Comparison of ENCODE assay signal across 8 cellular contexts in the genomic region with DNA sequence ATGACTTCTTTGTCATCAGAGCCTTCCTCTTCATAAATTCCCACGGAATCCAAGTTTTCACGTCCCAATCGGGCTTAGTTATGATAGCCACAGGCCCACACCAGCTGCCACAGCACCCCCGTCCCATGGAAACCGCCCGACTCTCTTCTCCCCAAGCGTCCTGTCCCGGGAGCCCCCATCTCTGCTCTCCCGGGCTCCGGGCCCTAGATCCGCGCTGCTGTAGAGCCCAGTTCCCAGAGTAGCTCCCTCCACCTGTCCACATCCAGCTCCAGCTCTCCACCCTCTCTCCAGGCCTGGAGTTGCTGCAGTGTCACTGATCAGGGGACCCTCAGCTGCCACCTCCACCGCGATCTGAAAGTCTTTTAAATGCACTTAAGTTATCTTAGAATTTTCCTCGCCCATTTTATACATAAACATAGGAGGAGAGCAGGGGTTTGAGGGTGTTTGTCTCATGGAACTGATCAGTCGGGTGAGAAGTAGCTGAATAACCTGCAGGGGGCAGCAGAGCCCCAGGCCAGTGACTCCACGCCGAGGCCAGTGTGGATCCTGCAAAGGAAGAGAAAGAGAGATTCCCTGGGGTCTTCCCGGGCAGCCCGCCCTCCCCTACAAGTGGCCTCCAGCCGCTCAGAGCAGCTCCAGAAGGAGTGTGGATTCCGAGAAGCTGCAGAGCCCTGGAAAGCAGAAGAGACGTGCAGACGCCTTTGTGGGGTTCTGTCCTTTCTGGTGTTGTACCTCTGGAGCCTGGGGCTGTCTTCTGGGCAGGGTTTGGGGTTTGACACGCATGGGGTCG. TPM values are rescaled to one million over a fixed set of nuclear protein-coding genes. Genes with fewer than 3 reads are reported as not detected.
DNase-seq lines count a peak whose midpoint lies in the region; ATAC-seq and TF ChIP-seq lines count a peak whose summit lies in the region.

No MANE protein-coding gene starts in this region.

- peak overlapping the region; percentile 88 for H3K4me3 Mint-ChIP-seq in activated T-cell treated with anti-CD3 and anti-CD28 coated beads, Interleukin-2, amount 50 U/mL, for 4 hours
- peak overlapping the region; percentile 90 for H3K4me3 Mint-ChIP-seq in natural killer cell
- H3K4me3 Mint-ChIP-seq in stimulated activated effector memory CD8-positive, alpha-beta T cell treated with anti-CD3 and anti-CD28 coated beads, Interleukin-12 subunit alpha, Interleukin-12 subunit beta, amount 100 ng/mL, for 72 hours, result peak overlapping the region; percentile 79

- ATAC-seq in HG02870 (IDR thresholded peaks at IDR 0.05; ENCODE audit: unreplicated experiment) (peak; percentile 26), natural killer cell (peak; percentile 34 to 61 (median 39)), HG03039 (IDR thresholded peaks at IDR 0.05; ENCODE audit: unreplicated experiment) (no peak)
- ATAC-seq in activated T-cell treated with anti-CD3 and anti-CD28 coated beads, Interleukin-2, amount 50 U/mL, for 4 hours, result peak; percentile 42 to 59
- ATAC-seq in stimulated activated effector memory CD8-positive, alpha-beta T cell treated with anti-CD3 and anti-CD28 coated beads, Interleukin-12 subunit alpha, Interleukin-12 subunit beta, amount 100 ng/mL, for 72 hours, result peak; percentile 62

- intact Hi-C loops in natural killer cell (cut with micrococcal nuclease), result loop anchor here (1.0 to 5.0 kb wide), 4 partner anchors 25 to 178 kb away; a partner anchor contains a TSS

- peak in 13 of 14 donors; percentile 3 to 77 (median 62) for DNase-seq in C1 segment of cervical spinal cord (lab: John Stamatoyannopoulos, UW)
- peak; percentile 70 for DNase-seq in OCI-M2 (lab: John Stamatoyannopoulos, UW; ENCODE audit: unreplicated experiment)
- DNase-seq in activated T-cell treated with anti-CD3 and anti-CD28 coated beads, Interleukin-2, amount 50 U/mL, for 4 hours, result peak; percentile 67
- DNase-seq in fibroblast of mammary gland (ENCODE audit: low read depth), result peak; percentile 66
- DNase-seq in natural killer cell, result peak; percentile 71
- DNase-seq in stimulated activated effector memory CD8-positive, alpha-beta T cell treated with anti-CD3 and anti-CD28 coated beads, Interleukin-12 subunit alpha, Interleukin-12 subunit beta, amount 100 ng/mL, for 72 hours (ENCODE audit: low spot score in 2 of 2), result peak; percentile 58 to 83

- H3K4me3 ChIP-seq in fibroblast of mammary gland (ENCODE audit: control insufficient read depth, low read depth, low read length), result no peak overlapping the region

- H3K4me1 Mint-ChIP-seq in activated T-cell treated with anti-CD3 and anti-CD28 coated beads, Interleukin-2, amount 50 U/mL, for 4 hours (ENCODE audit: low read depth), result peaks cover 22% of the 10 kb centered on the region
- peaks cover 22 to 28% of the 10 kb centered on the region in 2 donors for H3K4me1 Mint-ChIP-seq in natural killer cell
- peaks cover 22% of the 10 kb centered on the region for H3K4me1 Mint-ChIP-seq in stimulated activated effector memory CD8-positive, alpha-beta T cell treated with anti-CD3 and anti-CD28 coated beads, Interleukin-12 subunit alpha, Interleukin-12 subunit beta, amount 100 ng/mL, for 72 hours

- H3K9me3 Mint-ChIP-seq in activated T-cell treated with anti-CD3 and anti-CD28 coated beads, Interleukin-2, amount 50 U/mL, for 4 hours, result no peaks in the 10 kb centered on the region
- H3K9me3 Mint-ChIP-seq in natural killer cell, result no peaks in the 10 kb centered on the region
- H3K9me3 Mint-ChIP-seq in stimulated activated effector memory CD8-positive, alpha-beta T cell treated with anti-CD3 and anti-CD28 coated beads, Interleukin-12 subunit alpha, Interleukin-12 subunit beta, amount 100 ng/mL, for 72 hours, result no peaks in the 10 kb centered on the region

- H3K27ac Mint-ChIP-seq in natural killer cell, result peak overlapping the region; percentile 95
- H3K27ac Mint-ChIP-seq in stimulated activated effector memory CD8-positive, alpha-beta T cell treated with anti-CD3 and anti-CD28 coated beads, Interleukin-12 subunit alpha, Interleukin-12 subunit beta, amount 100 ng/mL, for 72 hours, result peak overlapping the region; percentile 82

- TF ChIP-seq CTCF in fibroblast of mammary gland (conservative IDR thresholded peaks at IDR 0.05; ENCODE audit: control insufficient read depth, insufficient read depth, low read depth, low read length) (peak; percentile 77), natural killer cell (IDR thresholded peaks at IDR 0.05) (peak; percentile 78)

- no peaks in the 10 kb centered on the region for H3K36me3 Mint-ChIP-seq in activated T-cell treated with anti-CD3 and anti-CD28 coated beads, Interleukin-2, amount 50 U/mL, for 4 hours (ENCODE audit: insufficient read depth)
- H3K36me3 Mint-ChIP-seq in natural killer cell, result no peaks in the 10 kb centered on the region
- H3K36me3 Mint-ChIP-seq in stimulated activated effector memory CD8-positive, alpha-beta T cell treated with anti-CD3 and anti-CD28 coated beads, Interleukin-12 subunit alpha, Interleukin-12 subunit beta, amount 100 ng/mL, for 72 hours, result no peaks in the 10 kb centered on the region

- no peaks in the 10 kb centered on the region for H3K27me3 Mint-ChIP-seq in activated T-cell treated with anti-CD3 and anti-CD28 coated beads, Interleukin-2, amount 50 U/mL, for 4 hours (ENCODE audit: low read depth)
- no peaks in the 10 kb centered on the region for H3K27me3 Mint-ChIP-seq in natural killer cell (ENCODE audit: low read depth in 2 of 2)

RNA-seq across cellular contexts. Expression of a gene that starts 1.1 kb away (rescaled TPM):
- total RNA-seq in activated T-cell treated with anti-CD3 and anti-CD28 coated beads, Interleukin-2, amount 50 U/mL, for 4 hours, result under 1 TPM; 0.24 to 0.56 (median 0.27) TPM
- total RNA-seq in natural killer cell, result 1 to 10 TPM; 4.8 to 7.7 (median 5.8) TPM

RNA-seq across cellular contexts. Expression of a gene that starts 38.9 kb away (rescaled TPM):
- total RNA-seq in activated T-cell treated with anti-CD3 and anti-CD28 coated beads, Interleukin-2, amount 50 U/mL, for 4 hours, result 1 to 10 TPM; 6.3 to 6.4 (median 6.4) TPM
- 10 to 100 TPM; 25.1 to 30.1 (median 26.4) TPM for total RNA-seq in natural killer cell
